In genomic region chr12:28610401-28611114, GRCh38 we compare ENCODE assay signal across 14 cellular contexts.
DNase-seq lines count a peak whose midpoint lies in the region; ATAC-seq and TF ChIP-seq lines count a peak whose summit lies in the region.
"Had no signal": no experiment of that assay in that cellular context is flagged by ENCODE, and none has a peak within 500 bp of the region (broad histone marks: within the 10 kb centered on the region; RNA-seq: fewer than 3 reads in every experiment).

No MANE protein-coding gene starts in this region.

- H3K4me3 ChIP-seq in HCT116 (replicated peaks in 1 of 2; ENCODE audit: low read depth in 1 of 2, low read length in 2 of 2) (no peak overlapping the region), hepatocyte (no peak overlapping the region), vagina (no peak overlapping the region)

- H3K79me2 ChIP-seq in HCT116 (ENCODE audit: insufficient read depth, low read length) (no peaks in the 10 kb centered on the region), hepatocyte (no peaks in the 10 kb centered on the region)

- intact Hi-C loops in HCT116 (cut with micrococcal nuclease) (no loop called here), vagina (cut with DNase I) (no loop called here)

- ATAC-seq in HCT116 (0 out of 2 replicates have a peak, but pooled peaks have one; percentile 17), WTC11 (peak; percentile 47; the same call in 1 of the 2 replicates)
- ATAC-seq: CD8-positive, alpha-beta T cell had no signal

- no peak for TF ChIP-seq CTCF in HCT116 (IDR thresholded peaks at IDR 0.05 in 2 of 3, conservative IDR thresholded peaks at IDR 0.05 in 1 of 3; ENCODE audit: borderline replicate concordance in 1 of 3, insufficient read depth in 1 of 3, low read depth in 2 of 3, low read length in 2 of 3)
- TF ChIP-seq CTCF in WTC11 (IDR thresholded peaks at IDR 0.05), result no peak
- TF ChIP-seq CTCF in hepatocyte (IDR thresholded peaks at IDR 0.05; ENCODE audit: poor library complexity), result no peak
- no peak for TF ChIP-seq CTCF in vagina (IDR thresholded peaks at IDR 0.05)

- no peak overlapping the region for H3K9ac ChIP-seq in HCT116 (ENCODE audit: low read length)

- BruUV-seq in HCT116 (replicated peaks; lab: Mats Ljungman, UMichigan), result no TSS peak

- TF ChIP-seq POLR2A in HCT116 (IDR thresholded peaks at IDR 0.05; ENCODE audit: borderline replicate concordance, extremely low read depth, insufficient read depth, insufficient read length) (no peak), vagina (IDR thresholded peaks at IDR 0.05) (no peak)

- H3K27me3 ChIP-seq in HCT116 (ENCODE audit: insufficient read depth, low read length) (no peaks in the 10 kb centered on the region), hepatocyte (no peaks in the 10 kb centered on the region), vagina (no peaks in the 10 kb centered on the region)

- 52% methylated on average over 3 of the region's 3 CpGs for WGBS in hepatocyte (ENCODE audit: low lambda C conversion rate, missing lambda C conversion rate)

- H4K20me1 ChIP-seq in HCT116 (ENCODE audit: insufficient read depth) (no peaks in the 10 kb centered on the region), hepatocyte (ENCODE audit: insufficient read depth, poor library complexity, severe bottlenecking) (no peaks in the 10 kb centered on the region)

- H3K27me3 Mint-ChIP-seq in WTC11 (ENCODE audit: low read depth), result no peaks in the 10 kb centered on the region; the same call in 1 of the 2 replicates

- H3K27ac ChIP-seq in HCT116 (ENCODE audit: low read depth, low read length) (no peak overlapping the region), hepatocyte (peak overlapping the region; percentile 1), vagina (peak overlapping the region; percentile 40)

- H3K4me3 Mint-ChIP-seq in WTC11, result no peak overlapping the region
- H3K4me3 Mint-ChIP-seq: CD8-positive, alpha-beta T cell had no signal

- H3K36me3 ChIP-seq in HCT116 (ENCODE audit: control insufficient read depth in 1 of 2, insufficient read depth in 2 of 2, low read length in 2 of 2) (no peaks in the 10 kb centered on the region), hepatocyte (replicated peaks; ENCODE audit: insufficient read depth, low read depth) (no peaks in the 10 kb centered on the region), vagina (no peaks in the 10 kb centered on the region)

- no peaks in the 10 kb centered on the region for H3K9me2 ChIP-seq in HCT116 (ENCODE audit: insufficient read depth)
- no peaks in the 10 kb centered on the region for H3K9me2 ChIP-seq in hepatocyte (replicated peaks; ENCODE audit: insufficient read depth)

- peaks cover 25% of the 10 kb centered on the region for H3K36me3 Mint-ChIP-seq in WTC11
- H3K36me3 Mint-ChIP-seq: CD8-positive, alpha-beta T cell had no signal

- peaks cover 0 to 14% of the 10 kb centered on the region in 2 experiments; a peak in 1 of 4 replicates for H3K4me1 ChIP-seq in HCT116 (ENCODE audit: control insufficient read depth in 1 of 2, insufficient read depth in 2 of 2, low read length in 2 of 2)
- peaks cover 4% of the 10 kb centered on the region for H3K4me1 ChIP-seq in hepatocyte (ENCODE audit: insufficient read depth)
- H3K4me1 ChIP-seq in vagina, result peaks cover 7% of the 10 kb centered on the region

- TF ChIP-seq RAD21 in HCT116 (IDR thresholded peaks at IDR 0.05; ENCODE audit: low read depth), result no peak

- no peak overlapping the region for H3K27ac Mint-ChIP-seq in WTC11
- H3K27ac Mint-ChIP-seq: CD8-positive, alpha-beta T cell had no signal

- H3K4me2 ChIP-seq in HCT116 (ENCODE audit: low read length), result peak overlapping the region; percentile 29
- H3K4me2 ChIP-seq in hepatocyte, result no peak overlapping the region

- CTCF ChIA-PET in HCT116 (lab: Charles Lee), result no interaction called here
- CTCF ChIA-PET in WTC11 (lab: Charles Lee), result interaction anchor here (0.6 kb wide), 1 partner anchor 1304 kb away, joined by 3 read pairs; no protein-coding TSS in a partner anchor

- POLR2A ChIA-PET in HCT116 (lab: Charles Lee) (no interaction called here), WTC11 (lab: Charles Lee) (no interaction called here)

- H2AFZ ChIP-seq in HCT116 (ENCODE audit: low read depth, low read length, poor library complexity, severe bottlenecking) (no peak overlapping the region), hepatocyte (no peak overlapping the region)

- peaks cover 28% of the 10 kb centered on the region for H3K4me1 Mint-ChIP-seq in WTC11

- no peak for DNase-seq in HCT116 (ENCODE audit: low read depth, low spot score)
- no peak for DNase-seq in WTC11 (ENCODE audit: low spot score)
- DNase-seq in hepatocyte (ENCODE audit: low spot score), result no peak
- no peak for DNase-seq in vagina (ENCODE audit: extremely low spot score in 2 of 2)
- no peak for DNase-seq in stimulated activated CD4-positive, alpha-beta T cell treated with anti-CD3 and anti-CD28 coated beads, Interleukin-12 subunit alpha, Interleukin-12 subunit beta, amount 100 ng/mL, for 4 hours
- DNase-seq in effector CD8-positive, alpha-beta T cell (lab: John Stamatoyannopoulos, UW), result no peak
- no peak for DNase-seq in NCI-H748 treated with DMSO at 0.1 percent for 48 hours (lab: John Stamatoyannopoulos, UW)
- DNase-seq: CD8-positive, alpha-beta T cell; DND-41; GDM1; NCI-H1048; NCI-H146; NCI-H2107; NCI-H69 had no signal

- H3K9me3 ChIP-seq in HCT116 (ENCODE audit: control insufficient read depth in 1 of 2, insufficient read depth in 1 of 2, low read depth in 1 of 2, low read length in 2 of 2) (no peaks in the 10 kb centered on the region; a peak in 1 of 4 replicates), hepatocyte (ENCODE audit: low read depth) (no peaks in the 10 kb centered on the region), vagina (no peaks in the 10 kb centered on the region)

- peaks cover 28% of the 10 kb centered on the region for H3K9me3 Mint-ChIP-seq in WTC11

- RAD21 ChIA-PET in HCT116 (lab: Charles Lee; ENCODE audit: low non-redundant PET in 1 of 2, low total read pairs in 2 of 2, uncharacterized antibody in 2 of 2, unreplicated experiment in 2 of 2), result no interaction called here

TF ChIP-seq in HCT116, 20 proteins besides CTCF, POLR2A, EP300 and RAD21 (continues in another document):
- TF ChIP-seq SIN3A (IDR thresholded peaks at IDR 0.05; ENCODE audit: low read depth), result no peak
- TF ChIP-seq EZH2phosphoT487 (IDR thresholded peaks at IDR 0.05; ENCODE audit: borderline replicate concordance), result no peak
- TF ChIP-seq ELF1 (IDR thresholded peaks at IDR 0.05; ENCODE audit: borderline replicate concordance, low read depth), result no peak
- no peak for TF ChIP-seq ZFX (IDR thresholded peaks at IDR 0.05)
- no peak for TF ChIP-seq POLR2AphosphoS5 (IDR thresholded peaks at IDR 0.05; ENCODE audit: low read depth, low read length)
- no peak for TF ChIP-seq TCF7L2 (IDR thresholded peaks at IDR 0.05; ENCODE audit: borderline replicate concordance, extremely low read depth, insufficient read depth, insufficient read length)

TF ChIP-seq in WTC11, 78 proteins besides CTCF, POLR2A, EP300 and RAD21:
- TF ChIP-seq FOXK1 (CRISPR knock-in tag; IDR thresholded peaks at IDR 0.05), result no peak
- TF ChIP-seq, protein P1, sequence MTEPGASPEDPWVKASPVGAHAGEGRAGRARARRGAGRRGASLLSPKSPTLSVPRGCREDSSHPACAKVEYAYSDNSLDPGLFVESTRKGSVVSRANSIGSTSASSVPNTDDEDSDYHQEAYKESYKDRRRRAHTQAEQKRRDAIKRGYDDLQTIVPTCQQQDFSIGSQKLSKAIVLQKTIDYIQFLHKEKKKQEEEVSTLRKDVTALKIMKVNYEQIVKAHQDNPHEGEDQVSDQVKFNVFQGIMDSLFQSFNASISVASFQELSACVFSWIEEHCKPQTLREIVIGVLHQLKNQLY (CRISPR knock-in tag; IDR thresholded peaks at IDR 0.05), result no peak
